ENCODE assay signal across 8 cellular contexts in the genomic region with DNA sequence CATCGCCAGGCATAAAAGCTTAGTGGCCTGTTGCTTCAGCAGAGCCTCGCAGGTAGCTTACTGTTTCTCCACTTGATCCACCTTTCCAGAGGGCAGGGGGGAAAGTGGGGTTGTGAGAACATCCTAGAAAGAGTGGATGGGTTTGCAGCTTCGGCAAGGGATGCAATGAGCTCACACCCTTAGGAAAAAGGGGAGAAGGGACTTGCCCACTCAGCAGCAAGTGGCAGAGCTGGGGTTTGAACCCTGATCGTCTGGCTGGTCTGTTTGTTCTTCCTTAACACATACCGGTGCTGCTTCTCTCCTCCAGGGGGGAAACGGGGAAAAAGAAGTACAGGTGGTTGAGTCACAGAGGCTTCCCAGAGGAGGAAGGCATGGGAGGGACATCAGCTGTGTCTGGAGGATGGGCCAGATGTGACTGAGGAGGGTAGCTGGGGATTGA. TPM values are rescaled to one million over a fixed set of nuclear protein-coding genes. Genes with fewer than 3 reads are reported as not detected.
DNase-seq lines count a peak whose midpoint lies in the region; ATAC-seq and TF ChIP-seq lines count a peak whose summit lies in the region.

No MANE protein-coding gene starts in this region.

- DNase-seq in CD4-positive, CD25-positive, alpha-beta regulatory T cell: no peak
- DNase-seq in breast epithelium (ENCODE audit: low spot score in 2 of 2) (no peak), mesothelial cell of epicardium (ENCODE audit: low spot score in 2 of 2, unreplicated experiment in 2 of 2) (no peak), NOMO-1 treated with DMSO at 0.1 percent for 48 hours (lab: John Stamatoyannopoulos, UW; ENCODE audit: unreplicated experiment) (no peak), ecto neural progenitor cell (ENCODE audit: low spot score) (no peak)

- H3K9ac ChIP-seq in KMS-11: peak overlapping the region; percentile 50

- H3K9me3 Mint-ChIP-seq in CD4-positive, CD25-positive, alpha-beta regulatory T cell: no peaks in the 10 kb centered on the region
- H3K9me3 Mint-ChIP-seq in mesothelial cell of epicardium: no peaks in the 10 kb centered on the region

- peaks cover 55% of the 10 kb centered on the region for H3K79me2 ChIP-seq in KMS-11 (ENCODE audit: insufficient read depth, low read depth)

- peaks cover 12% of the 10 kb centered on the region; the same call in 1 of the 2 replicates for H4K20me1 ChIP-seq in KMS-11 (ENCODE audit: insufficient read depth)

- TF ChIP-seq CTCF in KMS-11 (conservative IDR thresholded peaks at IDR 0.05; ENCODE audit: low read depth, low read length) (no peak), breast epithelium (IDR thresholded peaks at IDR 0.05) (no peak), mesothelial cell of epicardium (IDR thresholded peaks at IDR 0.05; ENCODE audit: unreplicated experiment) (no peak)

- H3K9me3 ChIP-seq in CD4-positive, CD25-positive, alpha-beta regulatory T cell (ENCODE audit: control insufficient read depth in 2 of 2, low read length in 2 of 2): no peaks in the 10 kb centered on the region
- no peaks in the 10 kb centered on the region for H3K9me3 ChIP-seq in breast epithelium

- no peak for TF ChIP-seq POLR2A in breast epithelium (IDR thresholded peaks at IDR 0.05)

- peak overlapping the region; percentile 94 for H3K4me2 ChIP-seq in KMS-11

- peak overlapping the region; percentile 47 for H3K27ac ChIP-seq in CD4-positive, CD25-positive, alpha-beta regulatory T cell (ENCODE audit: insufficient read depth, low read length, poor library complexity, severe bottlenecking)
- H3K27ac ChIP-seq in KMS-11: peak overlapping the region; percentile 3; the same call in 1 of the 2 replicates
- H3K27ac ChIP-seq in breast epithelium: no peak overlapping the region

- H3K4me1 ChIP-seq in CD4-positive, CD25-positive, alpha-beta regulatory T cell (ENCODE audit: control insufficient read depth, insufficient read depth, low read length, poor library complexity, severe bottlenecking): peaks cover 26% of the 10 kb centered on the region
- H3K4me1 ChIP-seq in KMS-11 (ENCODE audit: low read depth, poor library complexity, severe bottlenecking) (peaks cover 8% of the 10 kb centered on the region), breast epithelium (peaks cover 7 to 8% of the 10 kb centered on the region in 2 donors)

- ATAC-seq in CD4-positive, CD25-positive, alpha-beta regulatory T cell (ENCODE audit: low read depth in 2 of 2): no peak
- ATAC-seq in HG03521 (IDR thresholded peaks at IDR 0.05; ENCODE audit: unreplicated experiment) (no peak), GM21737 (IDR thresholded peaks at IDR 0.05; ENCODE audit: unreplicated experiment) (no peak)

- peak overlapping the region; percentile 38 for H2AFZ ChIP-seq in KMS-11 (ENCODE audit: low read depth)

- H3K36me3 Mint-ChIP-seq in CD4-positive, CD25-positive, alpha-beta regulatory T cell: no peaks in the 10 kb centered on the region
- H3K36me3 Mint-ChIP-seq in mesothelial cell of epicardium: no peaks in the 10 kb centered on the region

- intact Hi-C loops in breast epithelium (cut with DNase I; ENCODE audit: low total_unique reads): no loop called here

- H3K27me3 ChIP-seq in CD4-positive, CD25-positive, alpha-beta regulatory T cell (ENCODE audit: control insufficient read depth, insufficient read depth, low read length): no peaks in the 10 kb centered on the region
- H3K27me3 ChIP-seq in KMS-11 (ENCODE audit: insufficient read depth, low read depth) (no peaks in the 10 kb centered on the region), breast epithelium (no peaks in the 10 kb centered on the region)

- H3K36me3 ChIP-seq in CD4-positive, CD25-positive, alpha-beta regulatory T cell (ENCODE audit: control insufficient read depth, insufficient read depth, low read length): no peaks in the 10 kb centered on the region
- H3K36me3 ChIP-seq in KMS-11 (ENCODE audit: insufficient read depth) (no peaks in the 10 kb centered on the region), breast epithelium (no peaks in the 10 kb centered on the region)

- peak overlapping the region; percentile 60 for H3K4me3 ChIP-seq in CD4-positive, CD25-positive, alpha-beta regulatory T cell (ENCODE audit: low read depth, low read length)
- peak overlapping the region; percentile 75 for H3K4me3 ChIP-seq in KMS-11 (IDR thresholded peaks at IDR 0.05; ENCODE audit: insufficient read depth, low read depth, low read length)
- H3K4me3 ChIP-seq in breast epithelium: peak overlapping the region; percentile 66 to 91 (median 71)

- no peaks in the 10 kb centered on the region for H3K27me3 Mint-ChIP-seq in CD4-positive, CD25-positive, alpha-beta regulatory T cell
- no peaks in the 10 kb centered on the region for H3K27me3 Mint-ChIP-seq in mesothelial cell of epicardium (ENCODE audit: low read depth)

- peak overlapping the region; percentile 87 to 97 (median 90) for H3K4me3 Mint-ChIP-seq in CD4-positive, CD25-positive, alpha-beta regulatory T cell
- peak overlapping the region; percentile 76 for H3K4me3 Mint-ChIP-seq in mesothelial cell of epicardium

- H3K27ac Mint-ChIP-seq in CD4-positive, CD25-positive, alpha-beta regulatory T cell: peak overlapping the region; percentile 41 to 90 (median 78)
- no peak overlapping the region for H3K27ac Mint-ChIP-seq in mesothelial cell of epicardium

- peaks cover 0 to 45% (median 22%) of the 10 kb centered on the region in 4 donors for H3K4me1 Mint-ChIP-seq in CD4-positive, CD25-positive, alpha-beta regulatory T cell
- peaks cover 30% of the 10 kb centered on the region for H3K4me1 Mint-ChIP-seq in mesothelial cell of epicardium

RNA-seq across cellular contexts. Expression of gene TMEM201, which starts 1.0 kb away (rescaled TPM):
- 12.1 TPM for total RNA-seq in CD4-positive, CD25-positive, alpha-beta regulatory T cell
- polyA plus RNA-seq in CD4-positive, CD25-positive, alpha-beta regulatory T cell: 1 to 10 TPM; 1.1 to 1.6 (median 1.4) TPM
- total RNA-seq in breast epithelium: 1 to 10 TPM; 5.0 to 6.2 (median 5.0) TPM
- total RNA-seq in mesothelial cell of epicardium: 28.8 to 31.8 TPM (median 29.5 TPM) in 3 replicates

RNA-seq across cellular contexts. Expression of gene SLC25A33, which starts 50.5 kb away (rescaled TPM):
- 4.5 TPM for total RNA-seq in CD4-positive, CD25-positive, alpha-beta regulatory T cell
- polyA plus RNA-seq in CD4-positive, CD25-positive, alpha-beta regulatory T cell: 1 to 10 TPM; 2.7 to 4.5 (median 3.5) TPM
- total RNA-seq in breast epithelium (10 to 100 TPM in 2 of 3 donors, 1 to 10 TPM in 1; 8.8 to 17.6 (median 10.7) TPM), mesothelial cell of epicardium (4.7 to 5.2 TPM (median 5.1 TPM) in 3 replicates)

Comparison
In these comparisons a context has a peak if more than half of its experiments do, and no peak if none do; other contexts are left out.
1. H3K27ac ChIP-seq: peak in CD4-positive, CD25-positive, alpha-beta regulatory T cell (single experiment) and KMS-11 (single experiment); none in breast epithelium (0 of 2).
2. Peak in every context shown above with its lines, with median percentiles within 50 percentile points of each other: H3K4me3 ChIP-seq.